Comparison of ENCODE assay signal across 8 cellular contexts in the genomic region with DNA sequence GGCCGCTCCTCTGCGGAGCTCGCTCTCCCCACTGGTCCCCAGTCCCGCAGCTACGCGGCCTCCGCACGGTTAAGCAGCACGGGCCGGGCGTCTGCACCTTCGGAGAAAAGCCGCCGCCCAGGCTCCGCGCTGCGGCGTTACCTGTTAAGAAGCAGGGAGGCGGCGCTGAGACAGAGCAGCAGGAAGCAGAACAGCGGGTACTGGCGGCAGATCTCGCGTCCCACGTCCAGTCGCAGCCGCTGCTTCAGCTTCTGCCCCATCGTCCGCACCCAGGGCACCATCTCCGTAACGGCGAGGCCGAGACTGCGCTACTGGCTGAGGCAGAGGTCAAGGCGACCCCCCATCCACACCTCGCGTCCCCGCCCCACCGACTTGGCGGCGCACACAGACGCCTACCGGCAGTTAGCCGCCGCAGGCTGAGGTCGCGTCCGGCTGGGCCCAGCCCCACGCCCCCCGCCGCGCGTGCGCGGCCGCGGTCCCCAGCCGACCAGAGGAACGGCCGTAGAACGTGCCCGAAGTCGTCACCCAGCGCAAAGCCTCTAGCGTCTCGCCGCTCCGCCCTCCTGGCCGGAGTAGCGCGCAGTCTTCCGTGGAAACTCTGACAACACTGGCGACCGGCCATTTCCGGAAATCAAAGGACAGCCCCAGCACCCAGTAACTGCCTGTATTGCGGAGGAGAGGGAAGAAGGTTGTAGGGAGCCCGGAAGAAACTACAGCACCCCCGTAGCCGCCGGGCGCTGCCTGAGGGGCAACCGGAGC. TPM values are rescaled to one million over a fixed set of nuclear protein-coding genes. Genes with fewer than 3 reads are reported as not detected.
DNase-seq lines count a peak whose midpoint lies in the region; TF ChIP-seq lines count a peak whose summit lies in the region.

Gene SNX14, minus strand, starts transcription at position 421 of the 759 bp plus-strand sequence. Its CDS starts 140 bp downstream, at position 281.

- H3K4me3 ChIP-seq in HFF-Myc (replicated peaks; ENCODE audit: low read depth, low read length): peak within 1 kb of the TSS; percentile 59
- H3K4me3 ChIP-seq in SK-N-SH (ENCODE audit: low read depth in 2 of 2, low read length in 1 of 2): peak within 1 kb of the TSS; percentile 88 to 92

- POLR2A ChIA-PET in GM10248 (lab: Yijun Ruan, JAX): interaction anchor here (0.5 to 2.3 kb wide), 7 partner anchors 45 to 841 kb away, joined by 3 to 20 read pairs (median 4); partner anchors contain the start of gene SYNCRIP
- POLR2A ChIA-PET in SK-N-SH (lab: Yijun Ruan, JAX): interaction anchor here (1.3 to 2.6 kb wide), 3 partner anchors 17 to 85 kb away, joined by 4 to 28 read pairs (median 24); partner anchors contain the start of gene SYNCRIP

- H3K4me1 ChIP-seq in SK-N-SH (ENCODE audit: control insufficient read depth in 1 of 2, insufficient read depth in 2 of 2, low read depth in 1 of 2, low read length in 1 of 2): peaks cover 0 to 6% of the 10 kb centered on the region in 2 experiments; a peak in 2 of 4 replicates

- peak within 1 kb of the TSS; percentile 90 for H3K9ac ChIP-seq in SK-N-SH

- H4K20me1 ChIP-seq in SK-N-SH (ENCODE audit: insufficient read depth): peaks cover 7% of the 10 kb centered on the region; the same call in 1 of the 2 replicates

- DNase-seq in GM10248 (ENCODE audit: extremely low spot score) (peak; percentile 94), HFF-Myc (ENCODE audit: extremely low read depth, low read depth) (peak; percentile 86), MV-4-11 (lab: John Stamatoyannopoulos, UW) (peak; percentile 97), SK-N-SH (peak; percentile 94), globus pallidus (ENCODE audit: low spot score) (peak; percentile 92), nucleus accumbens (lab: John Stamatoyannopoulos, UW) (peak; percentile 61 to 94 (median 88)), superior temporal gyrus (ENCODE audit: extremely low spot score) (peak; percentile 92)
- peak; percentile 71 for DNase-seq in activated naive CD4-positive, alpha-beta T cell treated with anti-CD3 and anti-CD28 coated beads, Interleukin-2, amount 50 U/mL, for 16 hours

- H3K27me3 ChIP-seq in SK-N-SH (ENCODE audit: insufficient read depth): no peaks in the 10 kb centered on the region

- no peak for TF ChIP-seq RAD21 in SK-N-SH (IDR thresholded peaks at IDR 0.05; ENCODE audit: low read length)

- peak within 1 kb of the TSS; percentile 90 for H3K4me2 ChIP-seq in SK-N-SH

- H3K79me2 ChIP-seq in SK-N-SH (ENCODE audit: insufficient read depth): peaks cover 44% of the 10 kb centered on the region

- H3K9me3 ChIP-seq in SK-N-SH: no peaks in the 10 kb centered on the region

- peak within 1 kb of the TSS; percentile 82 for H2AFZ ChIP-seq in SK-N-SH (ENCODE audit: low read depth)

- peaks cover 54% of the 10 kb centered on the region for H3F3A ChIP-seq in SK-N-SH (replicated peaks; ENCODE audit: insufficient read depth)

- H3K36me3 ChIP-seq in SK-N-SH (replicated peaks in 1 of 2; ENCODE audit: control insufficient read depth in 1 of 2, insufficient read depth in 2 of 2, low read length in 1 of 2): peaks cover 0 to 17% of the 10 kb centered on the region in 2 experiments

- CTCF ChIA-PET in GM10248 (lab: Yijun Ruan, JAX) (interaction anchor here (1.0 to 1.8 kb wide), 8 partner anchors 10 to 143 kb away, joined by 3 to 6 read pairs (median 3); no protein-coding TSS in a partner anchor), SK-N-SH (lab: Yijun Ruan, JAX) (interaction anchor here (0.8 to 3.5 kb wide), 4 partner anchors 49 to 239 kb away, joined by 3 to 13 read pairs (median 4); no protein-coding TSS in a partner anchor)

- no peak for TF ChIP-seq EP300 in SK-N-SH (IDR thresholded peaks at IDR 0.05; ENCODE audit: borderline replicate concordance in 1 of 2, low read depth in 1 of 2, low read length in 1 of 2)

- H3K27ac ChIP-seq in SK-N-SH (ENCODE audit: low read depth in 2 of 2, low read length in 1 of 2): peak within 1 kb of the TSS; percentile 93 to 96

- no peaks in the 10 kb centered on the region for H3K9me2 ChIP-seq in SK-N-SH

- WGBS in SK-N-SH (ENCODE audit: low lambda C conversion rate): under 1% methylated on average over 47 of the region's 82 CpGs

- no peak for TF ChIP-seq CTCF in GM10248 (IDR thresholded peaks at IDR 0.05; ENCODE audit: control extremely low read depth, extremely low read depth, low read depth, missing control alignments)
- TF ChIP-seq CTCF in HFF-Myc (IDR thresholded peaks at IDR 0.05; ENCODE audit: low read depth, low read length, missing control alignments): no peak
- TF ChIP-seq CTCF in SK-N-SH (IDR thresholded peaks at IDR 0.05): peak; percentile 19; the same call in 1 of the 2 replicates

TF ChIP-seq in SK-N-SH, 30 proteins besides CTCF, POLR2A, EP300 and RAD21:
- TF ChIP-seq NFIC (IDR thresholded peaks at IDR 0.05; ENCODE audit: borderline replicate concordance) (peak; percentile 29; the same call in 1 of the 2 replicates), MXI1 (IDR thresholded peaks at IDR 0.05; ENCODE audit: low read depth, low read length) (peak; percentile 70; the same call in 1 of the 2 replicates), POLR2AphosphoS5 (IDR thresholded peaks at IDR 0.05; ENCODE audit: low read depth, low read length) (peak; percentile 78), CHD2 (IDR thresholded peaks at IDR 0.05; ENCODE audit: low read length, partially characterized antibody) (no peak), PBX3 (IDR thresholded peaks at IDR 0.05) (peak; percentile 76), TAF1 (IDR thresholded peaks at IDR 0.05; ENCODE audit: borderline replicate concordance, low read depth, low read length) (peak; percentile 60), YY1 (IDR thresholded peaks at IDR 0.05; ENCODE audit: low read depth) (peak; percentile 46; the same call in 1 of the 2 replicates), SIN3A (IDR thresholded peaks at IDR 0.05; ENCODE audit: borderline replicate concordance, low read depth, low read length) (no peak; the same call in 1 of the 2 replicates), ZBTB33 (IDR thresholded peaks at IDR 0.05; ENCODE audit: borderline replicate concordance, low read depth) (peak; percentile 50; the same call in 1 of the 2 replicates), RCOR1 (IDR thresholded peaks at IDR 0.05; ENCODE audit: low read length) (no peak), USF1 (IDR thresholded peaks at IDR 0.05; ENCODE audit: borderline replicate concordance, low read depth) (no peak), NRF1 (IDR thresholded peaks at IDR 0.05; ENCODE audit: low read depth, low read length) (peak; percentile 93), GABPA (IDR thresholded peaks at IDR 0.05; ENCODE audit: low read depth) (peak; percentile 65; the same call in 1 of the 2 replicates), ELF1 (IDR thresholded peaks at IDR 0.05) (peak; percentile 79; the same call in 1 of the 2 replicates), SMC3 (IDR thresholded peaks at IDR 0.05; ENCODE audit: low read depth, low read length) (0 out of 2 replicates have a peak, but pooled peaks have one; percentile 1)
- TF ChIP-seq, protein P1, sequence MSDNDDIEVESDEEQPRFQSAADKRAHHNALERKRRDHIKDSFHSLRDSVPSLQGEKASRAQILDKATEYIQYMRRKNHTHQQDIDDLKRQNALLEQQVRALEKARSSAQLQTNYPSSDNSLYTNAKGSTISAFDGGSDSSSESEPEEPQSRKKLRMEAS (IDR thresholded peaks at IDR 0.05; ENCODE audit: low read depth): peak; percentile 54; the same call in 1 of the 2 replicates
TF ChIP-seq in SK-N-SH: peak in this region for 12.

RNA-seq across cellular contexts. Expression of gene SNX14, which starts in this region (rescaled TPM):
- 40.4 and 53.9 TPM in 2 replicates for polyA plus RNA-seq in SK-N-SH (2012; rRNA removed)
- 45.8 and 56.8 TPM in 2 replicates for polyA plus RNA-seq in SK-N-SH (2012; cell fraction: cytosol; rRNA removed)
- 86.5 and 129 TPM in 2 replicates for polyA plus RNA-seq in SK-N-SH (2012; cell fraction: nucleus; rRNA removed)

Comparison
In these comparisons a context has a peak if more than half of its experiments do, and no peak if none do; other contexts are left out.
1. Peak in every context shown above with its lines: DNase-seq, H3K4me3 ChIP-seq and H3K27ac ChIP-seq.